Comparison of ENCODE assay signal across 12 cellular contexts in genomic region chr11:95703059-95703458, GRCh38.
A peak's percentile ranks its signal among the peaks of the same experiment; 100 is the strongest.
DNase-seq lines count a peak whose midpoint lies in the region; ATAC-seq and TF ChIP-seq lines count a peak whose summit lies in the region.
"Had no signal": no experiment of that assay in that cellular context is flagged by ENCODE, and none has a peak within 500 bp of the region (broad histone marks: within the 10 kb centered on the region; RNA-seq: fewer than 3 reads in every experiment).

No MANE protein-coding gene starts in this region.

- 79 to 80% methylated on average over 3 of the region's 3 CpGs for WGBS in GM23248 (ENCODE audit: low coverage in 1 of 2, low lambda C conversion rate in 2 of 2, missing lambda C conversion rate in 2 of 2), 2 experiments

- peaks cover 35% of the 10 kb centered on the region for H3K4me1 Mint-ChIP-seq in activated naive CD4-positive, alpha-beta T cell treated with anti-CD3 and anti-CD28 coated beads, Interleukin-2, amount 50 U/mL, for 24 hours
- H3K4me1 Mint-ChIP-seq in osteocyte (ENCODE audit: unreplicated experiment): peaks cover 26% of the 10 kb centered on the region

- peak overlapping the region; percentile 26 for H3K4me3 Mint-ChIP-seq in activated naive CD4-positive, alpha-beta T cell treated with anti-CD3 and anti-CD28 coated beads, Interleukin-2, amount 50 U/mL, for 24 hours
- no peak overlapping the region for H3K4me3 Mint-ChIP-seq in osteocyte (ENCODE audit: unreplicated experiment)
- H3K4me3 Mint-ChIP-seq: activated B cell treated with CpG ODN at 0.5 μM for 24 hours had no signal

- H3K27ac ChIP-seq in GM23248: no peak overlapping the region

- no peaks in the 10 kb centered on the region for H3K27me3 ChIP-seq in GM23248 (replicated peaks; ENCODE audit: insufficient read depth)

- H3K4me3 ChIP-seq in GM23248: no peak overlapping the region

- no peaks in the 10 kb centered on the region for H3K36me3 Mint-ChIP-seq in activated naive CD4-positive, alpha-beta T cell treated with anti-CD3 and anti-CD28 coated beads, Interleukin-2, amount 50 U/mL, for 24 hours
- no peaks in the 10 kb centered on the region for H3K36me3 Mint-ChIP-seq in osteocyte (ENCODE audit: unreplicated experiment)

- TF ChIP-seq CTCF in osteocyte (IDR thresholded peaks at IDR 0.05): no peak

- in situ Hi-C loops in GM23248 (cut with MboI): no loop called here

- no peaks in the 10 kb centered on the region for H3K36me3 ChIP-seq in GM23248 (ENCODE audit: low read depth)

- H3K4me1 ChIP-seq in GM23248 (ENCODE audit: insufficient read depth): peaks cover 46% of the 10 kb centered on the region

- no peaks in the 10 kb centered on the region for H3K9me3 Mint-ChIP-seq in activated naive CD4-positive, alpha-beta T cell treated with anti-CD3 and anti-CD28 coated beads, Interleukin-2, amount 50 U/mL, for 24 hours
- H3K9me3 Mint-ChIP-seq in osteocyte (ENCODE audit: unreplicated experiment): no peaks in the 10 kb centered on the region
- H3K9me3 Mint-ChIP-seq: activated B cell treated with CpG ODN at 0.5 μM for 24 hours had no signal

- H3K27ac Mint-ChIP-seq in activated naive CD4-positive, alpha-beta T cell treated with anti-CD3 and anti-CD28 coated beads, Interleukin-2, amount 50 U/mL, for 24 hours: peak overlapping the region; percentile 47
- H3K27ac Mint-ChIP-seq in osteocyte (ENCODE audit: unreplicated experiment): peak overlapping the region; percentile 79
- H3K27ac Mint-ChIP-seq: activated B cell treated with CpG ODN at 0.5 μM for 24 hours had no signal

- ATAC-seq in GM18867 (IDR thresholded peaks at IDR 0.05; ENCODE audit: unreplicated experiment): peak; percentile 43
- ATAC-seq: Right ventricle myocardium inferior had no signal

- H3K9me3 ChIP-seq in GM23248 (ENCODE audit: low read depth): no peaks in the 10 kb centered on the region

- H3K79me2 ChIP-seq in GM23248 (ENCODE audit: insufficient read depth): no peaks in the 10 kb centered on the region

- H3F3A ChIP-seq in GM23248 (ENCODE audit: insufficient read depth): peaks cover 26% of the 10 kb centered on the region

- no peak overlapping the region for H2AFZ ChIP-seq in GM23248

- no peaks in the 10 kb centered on the region for H3K9me2 ChIP-seq in GM23248 (ENCODE audit: insufficient read depth)

- H3K27me3 Mint-ChIP-seq in activated naive CD4-positive, alpha-beta T cell treated with anti-CD3 and anti-CD28 coated beads, Interleukin-2, amount 50 U/mL, for 24 hours: no peaks in the 10 kb centered on the region
- peaks cover under 1% of the 10 kb centered on the region for H3K27me3 Mint-ChIP-seq in osteocyte (ENCODE audit: unreplicated experiment)
- H3K27me3 Mint-ChIP-seq: activated B cell treated with CpG ODN at 0.5 μM for 24 hours had no signal

- no peaks in the 10 kb centered on the region for H4K20me1 ChIP-seq in GM23248 (ENCODE audit: insufficient read depth)

- no peak for DNase-seq in GM23248
- DNase-seq in osteocyte (ENCODE audit: extremely low spot score, unreplicated experiment): no peak
- no peak for DNase-seq in DMS 273 treated with DMSO at 0.1 percent for 48 hours (lab: John Stamatoyannopoulos, UW)
- DNase-seq in activated T-cell treated with anti-CD3 and anti-CD28 coated beads, Interleukin-2, amount 50 U/mL, for 1 hour: no peak
- no peak for DNase-seq in AG08396 (ENCODE audit: low spot score)
- DNase-seq in GM19240 (ENCODE audit: insufficient read length, low spot score): no peak
- DNase-seq: activated B cell treated with CpG ODN at 0.5 μM for 24 hours; effector CD4-positive, alpha-beta T cell; retina had no signal

- no peak overlapping the region for H3K9ac ChIP-seq in GM23248

- H3K4me2 ChIP-seq in GM23248 (ENCODE audit: unreplicated experiment): peak overlapping the region; percentile 55
